ENCODE assay signal across 27 cellular contexts in the genomic region with DNA sequence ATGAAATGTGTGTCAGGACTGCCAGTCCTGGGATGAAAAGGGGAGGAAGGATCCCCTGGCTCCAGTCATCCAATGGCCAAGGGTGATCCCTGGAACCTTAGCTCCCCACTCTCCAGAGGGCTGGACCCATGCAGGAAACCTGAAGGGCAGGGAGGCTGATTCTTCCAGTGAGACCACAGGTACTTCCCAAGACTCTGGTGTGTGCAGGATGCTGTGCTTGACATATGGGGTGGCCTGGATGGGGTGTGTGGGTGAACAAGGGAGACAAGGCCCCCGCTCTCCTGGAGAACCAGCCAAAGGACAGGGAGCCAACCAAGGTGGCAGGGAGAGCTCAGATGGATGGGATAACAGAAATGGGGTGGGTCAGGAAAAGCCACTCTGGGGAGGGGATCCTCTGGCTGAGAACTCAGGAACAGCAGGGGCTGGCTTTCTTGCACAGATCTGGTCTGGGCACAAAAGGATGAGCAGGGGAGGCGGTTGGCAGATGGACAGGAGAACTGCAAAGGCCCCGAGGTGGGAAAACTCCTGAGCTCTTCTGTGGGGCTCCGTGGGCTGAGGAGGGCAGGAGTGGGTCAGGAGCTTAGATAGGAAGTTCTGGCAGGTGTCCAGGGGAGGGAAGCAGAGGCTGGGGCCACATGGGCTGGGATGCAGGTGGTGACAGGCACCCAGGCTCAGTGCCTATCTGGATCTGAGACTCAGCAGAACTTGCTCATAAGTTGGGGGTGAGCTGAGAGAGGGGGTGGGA.
DNase-seq lines count a peak whose midpoint lies in the region; ATAC-seq and TF ChIP-seq lines count a peak whose summit lies in the region.
"Had no signal": no experiment of that assay in that cellular context is flagged by ENCODE, and none has a peak within 500 bp of the region (broad histone marks: within the 10 kb centered on the region; RNA-seq: fewer than 3 reads in every experiment).

No MANE protein-coding gene starts in this region.

- CTCF ChIA-PET in activated CD4-positive, alpha-beta memory T cell treated with anti-CD3 and anti-CD28 coated beads, Interleukin-2, amount 10 ng/mL, durations not matched to agents 7 days and 5 days (lab: Charles Lee): interaction anchor here (1.6 kb wide), 1 partner anchor 141 kb away, joined by 3 read pairs; no protein-coding TSS in a partner anchor
- CTCF ChIA-PET in activated CD4-positive, alpha-beta memory T cell treated with anti-CD3 and anti-CD28 coated beads for 36 hours (lab: Charles Lee): interaction anchor here (1.4 kb wide), 1 partner anchor 141 kb away, joined by 4 read pairs; no protein-coding TSS in a partner anchor
- CTCF ChIA-PET in OCI-LY7 (lab: Charles Lee; ENCODE audit: unreplicated experiment): no interaction called here

- H3K27me3 Mint-ChIP-seq in activated CD4-positive, alpha-beta memory T cell treated with anti-CD3 and anti-CD28 coated beads, Interleukin-2, amount 10 ng/mL, durations not matched to agents 7 days and 5 days: peaks cover 4% of the 10 kb centered on the region
- H3K27me3 Mint-ChIP-seq in activated CD4-positive, alpha-beta memory T cell treated with anti-CD3 and anti-CD28 coated beads for 36 hours: peaks cover 1% of the 10 kb centered on the region
- H3K27me3 Mint-ChIP-seq: activated naive CD8-positive, alpha-beta T cell had no signal

- H3K36me3 ChIP-seq in sigmoid colon (no peaks in the 10 kb centered on the region), OCI-LY7 (ENCODE audit: insufficient read depth, low read length) (no peaks in the 10 kb centered on the region)
- H3K36me3 ChIP-seq: esophagus squamous epithelium had no signal

- no peaks in the 10 kb centered on the region for H3K27me3 ChIP-seq in sigmoid colon
- H3K27me3 ChIP-seq: esophagus squamous epithelium, hepatocyte had no signal

- H3K4me1 ChIP-seq in sigmoid colon: no peaks in the 10 kb centered on the region
- no peaks in the 10 kb centered on the region for H3K4me1 ChIP-seq in OCI-LY7 (ENCODE audit: insufficient read depth, low read length, poor library complexity, severe bottlenecking)

- H2AFZ ChIP-seq in OCI-LY7 (ENCODE audit: low read length): no peak overlapping the region
- H2AFZ ChIP-seq: hepatocyte, parathyroid adenoma, PC-9 had no signal

- no peaks in the 10 kb centered on the region for H4K20me1 ChIP-seq in OCI-LY7 (ENCODE audit: insufficient read depth, low read length)

- no peak overlapping the region for H3K27ac Mint-ChIP-seq in activated CD4-positive, alpha-beta memory T cell treated with anti-CD3 and anti-CD28 coated beads, Interleukin-2, amount 10 ng/mL, durations not matched to agents 7 days and 5 days
- no peak overlapping the region for H3K27ac Mint-ChIP-seq in activated CD4-positive, alpha-beta memory T cell treated with anti-CD3 and anti-CD28 coated beads for 36 hours
- H3K27ac Mint-ChIP-seq: activated CD8-positive, alpha-beta T cell treated with anti-CD3 and anti-CD28 coated beads, Interleukin-2, amount 10 ng/mL, durations not matched to agents 7 days and 5 days; activated naive CD8-positive, alpha-beta T cell; nephron; T-helper 1 cell treated with Interleukin-12 subunit alpha and Interleukin-12 subunit beta and Interleukin-4 antibody, amounts not matched to agents 30 μg/mL and 1 μg/mL, for 36 hours had no signal

- DNase-seq in activated CD4-positive, alpha-beta memory T cell treated with anti-CD3 and anti-CD28 coated beads, Interleukin-2, amount 10 ng/mL, durations not matched to agents 7 days and 5 days: peak; percentile 1
- DNase-seq in activated CD4-positive, alpha-beta memory T cell treated with anti-CD3 and anti-CD28 coated beads for 36 hours: no peak
- peak; percentile 33 for DNase-seq in activated CD8-positive, alpha-beta memory T cell treated with anti-CD3 and anti-CD28 coated beads, Interleukin-2, amount 50 U/mL, for 48 hours
- peak; percentile 6 for DNase-seq in iPS-NIHi7 (ENCODE audit: extremely low spot score)
- DNase-seq in sigmoid colon: peak; percentile 58
- no peak for DNase-seq in foreskin fibroblast
- no peak for DNase-seq in OCI-LY7 (ENCODE audit: low spot score)
- DNase-seq: activated CD8-positive, alpha-beta T cell treated with anti-CD3 and anti-CD28 coated beads, Interleukin-2, amount 10 ng/mL, durations not matched to agents 7 days and 5 days; activated T-cell treated with anti-CD3 and anti-CD28 coated beads, Interleukin-2, amount 50 U/mL, for 1 hour; DMS79 treated with DMSO at 0.1 percent for 48 hours; esophagus squamous epithelium; GDM1; NCI-H1092; NCI-H187 treated with DMSO at 0.1 percent for 48 hours; NCI-H524 treated with DMSO at 0.1 percent for 48 hours; PC-9; stimulated activated naive CD8-positive, alpha-beta T cell treated with anti-CD3 and anti-CD28 coated beads, Interleukin-15, amount 100 ng/mL, for 72 hours had no signal

- H3K27ac ChIP-seq in sigmoid colon (no peak overlapping the region), OCI-LY7 (ENCODE audit: low read depth, low read length, poor library complexity, severe bottlenecking) (no peak overlapping the region)
- H3K27ac ChIP-seq: esophagus squamous epithelium, hepatocyte, parathyroid adenoma, PC-9 had no signal

- TF ChIP-seq CTCF in sigmoid colon (IDR thresholded peaks at IDR 0.05): no peak
- no peak for TF ChIP-seq CTCF in foreskin fibroblast (IDR thresholded peaks at IDR 0.05; ENCODE audit: low read depth, low read length)
- TF ChIP-seq CTCF in OCI-LY7 (conservative IDR thresholded peaks at IDR 0.05; ENCODE audit: low read length): no peak

- 72 to 76% methylated on average over 4 of the region's 4 CpGs for WGBS in sigmoid colon, 2 donors

- H3K79me2 ChIP-seq in OCI-LY7 (ENCODE audit: insufficient read depth, low read depth, low read length): no peaks in the 10 kb centered on the region
- H3K79me2 ChIP-seq: hepatocyte had no signal

- H3K36me3 Mint-ChIP-seq in activated CD4-positive, alpha-beta memory T cell treated with anti-CD3 and anti-CD28 coated beads, Interleukin-2, amount 10 ng/mL, durations not matched to agents 7 days and 5 days (ENCODE audit: low read depth): no peaks in the 10 kb centered on the region
- no peaks in the 10 kb centered on the region for H3K36me3 Mint-ChIP-seq in activated CD4-positive, alpha-beta memory T cell treated with anti-CD3 and anti-CD28 coated beads for 36 hours
- H3K36me3 Mint-ChIP-seq: activated naive CD8-positive, alpha-beta T cell had no signal

- H3K4me2 ChIP-seq in OCI-LY7 (ENCODE audit: low read length): no peak overlapping the region
- H3K4me2 ChIP-seq: hepatocyte, PC-9 had no signal

- H3K4me1 Mint-ChIP-seq in activated CD4-positive, alpha-beta memory T cell treated with anti-CD3 and anti-CD28 coated beads, Interleukin-2, amount 10 ng/mL, durations not matched to agents 7 days and 5 days: no peaks in the 10 kb centered on the region
- no peaks in the 10 kb centered on the region for H3K4me1 Mint-ChIP-seq in activated CD4-positive, alpha-beta memory T cell treated with anti-CD3 and anti-CD28 coated beads for 36 hours (ENCODE audit: low read depth)
- H3K4me1 Mint-ChIP-seq: stimulated activated naive CD8-positive, alpha-beta T cell treated with anti-CD3 and anti-CD28 coated beads, Interleukin-15, amount 100 ng/mL, for 72 hours had no signal

- H3K4me3 Mint-ChIP-seq in activated CD4-positive, alpha-beta memory T cell treated with anti-CD3 and anti-CD28 coated beads, Interleukin-2, amount 10 ng/mL, durations not matched to agents 7 days and 5 days: no peak overlapping the region
- H3K4me3 Mint-ChIP-seq in activated CD4-positive, alpha-beta memory T cell treated with anti-CD3 and anti-CD28 coated beads for 36 hours: no peak overlapping the region
- H3K4me3 Mint-ChIP-seq: activated CD8-positive, alpha-beta T cell treated with anti-CD3 and anti-CD28 coated beads, Interleukin-2, amount 10 ng/mL, durations not matched to agents 7 days and 5 days; activated naive CD8-positive, alpha-beta T cell; nephron; stimulated activated naive CD8-positive, alpha-beta T cell treated with anti-CD3 and anti-CD28 coated beads, Interleukin-15, amount 100 ng/mL, for 72 hours; T-helper 1 cell treated with Interleukin-12 subunit alpha and Interleukin-12 subunit beta and Interleukin-4 antibody, amounts not matched to agents 30 μg/mL and 1 μg/mL, for 36 hours had no signal

- intact Hi-C loops in activated CD4-positive, alpha-beta memory T cell treated with anti-CD3 and anti-CD28 coated beads for 36 hours (cut with micrococcal nuclease): loop anchor here (10.0 kb wide), 1 partner anchor 290 kb away; no protein-coding TSS in a partner anchor
- intact Hi-C loops in sigmoid colon (cut with DNase I) (loop anchor here (10.0 kb wide), 1 partner anchor 140 kb away; no protein-coding TSS in a partner anchor), OCI-LY7 (cut with micrococcal nuclease; ENCODE audit: unreplicated experiment) (loop anchor here (10.0 kb wide), 1 partner anchor 140 kb away; no protein-coding TSS in a partner anchor)

- H3K9me2 ChIP-seq in OCI-LY7 (ENCODE audit: insufficient read depth, low read length): no peaks in the 10 kb centered on the region

- no peak for ATAC-seq in HG03135 (IDR thresholded peaks at IDR 0.05; ENCODE audit: unreplicated experiment)
- ATAC-seq: activated CD4-positive, CD25-positive, alpha-beta regulatory T cell treated with anti-CD3 and anti-CD28 coated beads, Interleukin-2, amount 50 U/mL, for 24 hours; activated CD8-positive, alpha-beta T cell treated with anti-CD3 and anti-CD28 coated beads, Interleukin-2, amount 10 ng/mL, durations not matched to agents 7 days and 5 days; HCT116; Right ventricle myocardium inferior; SK-N-SH treated with all-trans-retinoic acid at 6 μM for 48 hours; stimulated activated naive CD8-positive, alpha-beta T cell treated with anti-CD3 and anti-CD28 coated beads, Interleukin-15, amount 100 ng/mL, for 72 hours had no signal

- H3K9me3 Mint-ChIP-seq in activated CD4-positive, alpha-beta memory T cell treated with anti-CD3 and anti-CD28 coated beads, Interleukin-2, amount 10 ng/mL, durations not matched to agents 7 days and 5 days: no peaks in the 10 kb centered on the region
- H3K9me3 Mint-ChIP-seq in activated CD4-positive, alpha-beta memory T cell treated with anti-CD3 and anti-CD28 coated beads for 36 hours: no peaks in the 10 kb centered on the region
- H3K9me3 Mint-ChIP-seq: nephron; stimulated activated naive CD8-positive, alpha-beta T cell treated with anti-CD3 and anti-CD28 coated beads, Interleukin-15, amount 100 ng/mL, for 72 hours; T-helper 1 cell treated with Interleukin-12 subunit alpha and Interleukin-12 subunit beta and Interleukin-4 antibody, amounts not matched to agents 30 μg/mL and 1 μg/mL, for 36 hours had no signal

- BruUV-seq in OCI-LY7 (replicated peaks; lab: Mats Ljungman, UMichigan): no TSS peak

- no peaks in the 10 kb centered on the region for H3K9me3 ChIP-seq in sigmoid colon
- no peaks in the 10 kb centered on the region for H3K9me3 ChIP-seq in OCI-LY7 (ENCODE audit: low read length)
- H3K9me3 ChIP-seq: esophagus squamous epithelium had no signal

- H3K4me3 ChIP-seq in sigmoid colon (no peak overlapping the region), foreskin fibroblast (ENCODE audit: low read depth in 1 of 2, low read length in 2 of 2) (no peak overlapping the region), OCI-LY7 (ENCODE audit: low read depth, low read length, poor library complexity, severe bottlenecking) (no peak overlapping the region)
- H3K4me3 ChIP-seq: esophagus squamous epithelium, hepatocyte, PC-9 had no signal

- no peak for TF ChIP-seq POLR2A in sigmoid colon (IDR thresholded peaks at IDR 0.05)

- POLR2A ChIA-PET in activated CD4-positive, alpha-beta memory T cell treated with anti-CD3 and anti-CD28 coated beads, Interleukin-2, amount 10 ng/mL, durations not matched to agents 7 days and 5 days (lab: Charles Lee): no interaction called here
- POLR2A ChIA-PET in activated CD4-positive, alpha-beta memory T cell treated with anti-CD3 and anti-CD28 coated beads for 36 hours (lab: Charles Lee): no interaction called here
- POLR2A ChIA-PET in OCI-LY7 (lab: Charles Lee): no interaction called here

- TF ChIP-seq EP300 in sigmoid colon (IDR thresholded peaks at IDR 0.05): no peak

Comparison
In these comparisons a context has a peak if more than half of its experiments do, and no peak if none do; other contexts are left out.
1. DNase-seq: peak in activated CD4-positive, alpha-beta memory T cell treated with anti-CD3 and anti-CD28 coated beads, Interleukin-2, amount 10 ng/mL, durations not matched to agents 7 days and 5 days (single experiment), activated CD8-positive, alpha-beta memory T cell treated with anti-CD3 and anti-CD28 coated beads, Interleukin-2, amount 50 U/mL, for 48 hours (single experiment), iPS-NIHi7 (single experiment) and sigmoid colon (single experiment); none in activated CD4-positive, alpha-beta memory T cell treated with anti-CD3 and anti-CD28 coated beads for 36 hours (single experiment), foreskin fibroblast (0 of 2) and OCI-LY7 (single experiment).